20 cellular contexts compared by ENCODE assay signal in the genomic region with DNA sequence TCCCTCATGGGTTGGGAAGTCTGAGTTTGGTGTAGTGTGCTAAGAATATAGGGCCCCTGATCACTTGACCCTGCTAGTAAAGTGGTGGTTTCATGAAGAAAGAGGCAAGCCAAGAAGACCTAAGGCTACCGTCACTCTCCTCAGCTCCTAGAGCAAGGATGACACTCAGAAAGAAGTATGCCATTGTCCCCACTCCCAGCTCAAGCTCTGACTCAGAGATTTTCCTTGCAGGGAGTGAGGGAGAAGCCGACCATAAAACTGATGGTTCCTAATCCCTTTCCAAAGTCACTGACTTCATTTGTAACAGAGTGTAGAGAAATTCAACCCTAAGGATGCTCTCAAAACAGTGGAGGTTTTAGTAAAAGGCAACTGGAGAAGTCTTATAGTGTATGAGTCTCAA.
"Had no signal": no experiment of that assay in that cellular context is flagged by ENCODE, and none has a peak within 500 bp of the region (broad histone marks: within the 10 kb centered on the region; RNA-seq: fewer than 3 reads in every experiment).

No MANE protein-coding gene starts in this region.

- H3K4me1 Mint-ChIP-seq: activated naive CD8-positive, alpha-beta T cell treated with anti-CD3 and anti-CD28 coated beads, Interleukin-2, amount 10 ng/mL, durations not matched to agents 7 days and 5 days; stimulated activated memory B cell treated with anti-CD40 and anti-IgM and Interleukin-4, amounts not matched to agents 10 μg/mL and 1 μg/mL and 100 μg/mL, for 72 hours had no signal

- H3K27me3 Mint-ChIP-seq: activated naive CD8-positive, alpha-beta T cell treated with anti-CD3 and anti-CD28 coated beads, Interleukin-2, amount 10 ng/mL, durations not matched to agents 7 days and 5 days; naive thymus-derived CD8-positive, alpha-beta T cell; stimulated activated memory B cell treated with anti-CD40 and anti-IgM and Interleukin-4, amounts not matched to agents 10 μg/mL and 1 μg/mL and 100 μg/mL, for 72 hours had no signal

- H3K4me1 ChIP-seq: heart left ventricle, left lung, thyroid gland, uterus had no signal

- H3K9me3 Mint-ChIP-seq: naive thymus-derived CD8-positive, alpha-beta T cell; stimulated activated memory B cell treated with anti-CD40 and anti-IgM and Interleukin-4, amounts not matched to agents 10 μg/mL and 1 μg/mL and 100 μg/mL, for 72 hours had no signal

- DNase-seq: activated CD4-positive, alpha-beta T cell treated with anti-CD3 and anti-CD28 coated beads, Interleukin-2, amount 50 U/mL, for 1 hour; activated CD8-positive, alpha-beta memory T cell treated with anti-CD3 and anti-CD28 coated beads for 24 hours; activated gamma-delta T cell treated with Interleukin-2 at 50 U/mL for 16 hours; activated naive CD8-positive, alpha-beta T cell treated with anti-CD3 and anti-CD28 coated beads, Interleukin-2, amount 10 ng/mL, durations not matched to agents 7 days and 5 days; cerebellar nuclear complex; effector CD8-positive, alpha-beta T cell; heart left ventricle; left lung; mammary epithelial cell; mucosa of descending colon; naive thymus-derived CD8-positive, alpha-beta T cell; nucleus accumbens; posterior cingulate gyrus; retina; stimulated activated CD4-positive, alpha-beta T cell treated with anti-CD3 and anti-CD28 coated beads, Interleukin-2, amount 100 ng/mL, for 48 hours; T-helper 9 cell; thyroid gland; uterus had no signal

- H3K27ac Mint-ChIP-seq: activated naive CD8-positive, alpha-beta T cell treated with anti-CD3 and anti-CD28 coated beads, Interleukin-2, amount 10 ng/mL, durations not matched to agents 7 days and 5 days; stimulated activated memory B cell treated with anti-CD40 and anti-IgM and Interleukin-4, amounts not matched to agents 10 μg/mL and 1 μg/mL and 100 μg/mL, for 72 hours had no signal

- H3K27ac ChIP-seq: heart left ventricle, left lung, thyroid gland, uterus had no signal

- H3K4me3 ChIP-seq: heart left ventricle, left lung, mucosa of descending colon, thyroid gland, uterus had no signal

- ATAC-seq: activated CD4-positive, CD25-positive, alpha-beta regulatory T cell treated with anti-CD3 and anti-CD28 coated beads, Interleukin-2, amount 50 U/mL, for 24 hours; heart left ventricle; left lung; mucosa of descending colon; naive thymus-derived CD8-positive, alpha-beta T cell; stimulated activated memory B cell treated with anti-CD40 and anti-IgM and Interleukin-4, amounts not matched to agents 10 μg/mL and 1 μg/mL and 100 μg/mL, for 72 hours had no signal

- H3K27me3 ChIP-seq: heart left ventricle, left lung, thyroid gland, uterus had no signal

- H3K4me3 Mint-ChIP-seq: activated naive CD8-positive, alpha-beta T cell treated with anti-CD3 and anti-CD28 coated beads, Interleukin-2, amount 10 ng/mL, durations not matched to agents 7 days and 5 days; naive thymus-derived CD8-positive, alpha-beta T cell; stimulated activated memory B cell treated with anti-CD40 and anti-IgM and Interleukin-4, amounts not matched to agents 10 μg/mL and 1 μg/mL and 100 μg/mL, for 72 hours had no signal

- H3K36me3 ChIP-seq: left lung, thyroid gland, uterus had no signal

- H3K9me3 ChIP-seq: heart left ventricle, left lung, mucosa of descending colon, thyroid gland, uterus had no signal
